Comparison of ENCODE assay signal across 8 cellular contexts in genomic region chr12:69290545-69291277, GRCh38. TPM values are rescaled to one million over a fixed set of nuclear protein-coding genes. Genes with fewer than 3 reads are reported as not detected.
DNase-seq lines count a peak whose midpoint lies in the region; ATAC-seq and TF ChIP-seq lines count a peak whose summit lies in the region.

No MANE protein-coding gene starts in this region.

- in situ Hi-C loops in mammary epithelial cell (cut with MboI; ENCODE audit: low sequenced_read_pairs in 2 of 2): no loop called here

- no peak overlapping the region for H3K9ac ChIP-seq in mammary epithelial cell (ENCODE audit: insufficient read depth, low read length)

- 24% methylated on average over 9 of the region's 9 CpGs for WGBS in mammary epithelial cell (ENCODE audit: low coverage, missing lambda C conversion rate)

- H3K4me1 ChIP-seq in mammary epithelial cell (ENCODE audit: insufficient read depth, low read length): no peaks in the 10 kb centered on the region

- TF ChIP-seq CTCF in VCaP (conservative IDR thresholded peaks at IDR 0.05) (peak; percentile 99), mammary epithelial cell (conservative IDR thresholded peaks at IDR 0.05 in 1 of 2, IDR thresholded peaks at IDR 0.05 in 1 of 2; ENCODE audit: extremely low read depth in 1 of 2, insufficient read depth in 1 of 2, low read depth in 1 of 2, low read length in 2 of 2) (peak; percentile 98 to 99)

- H3K79me2 ChIP-seq in mammary epithelial cell (ENCODE audit: insufficient read depth, low read length): no peaks in the 10 kb centered on the region

- peak; percentile 100 for ATAC-seq in GM19023 (IDR thresholded peaks at IDR 0.05; ENCODE audit: unreplicated experiment)
- ATAC-seq in HG03135 (IDR thresholded peaks at IDR 0.05; ENCODE audit: unreplicated experiment): peak; percentile 99

- BruUV-seq in mammary epithelial cell (replicated peaks; lab: Mats Ljungman, UMichigan): no TSS peak

- H3K27me3 ChIP-seq in mammary epithelial cell (ENCODE audit: insufficient read depth, low read length): peaks cover 1% of the 10 kb centered on the region

- H3K27ac ChIP-seq in VCaP (no peak overlapping the region), mammary epithelial cell (ENCODE audit: insufficient read depth, low read depth, low read length) (no peak overlapping the region)

- H3K4me2 ChIP-seq in mammary epithelial cell (ENCODE audit: insufficient read depth, low read depth, low read length): no peak overlapping the region

- no peaks in the 10 kb centered on the region for H4K20me1 ChIP-seq in mammary epithelial cell (ENCODE audit: insufficient read depth, low read length)

- no peaks in the 10 kb centered on the region for H3K36me3 ChIP-seq in mammary epithelial cell (ENCODE audit: insufficient read depth, low read length)

- H2AFZ ChIP-seq in mammary epithelial cell (ENCODE audit: low read depth, low read length): no peak overlapping the region

- H3K4me3 ChIP-seq in mammary epithelial cell (replicated peaks in 1 of 3; ENCODE audit: insufficient read depth in 1 of 3, low read depth in 2 of 3, low read length in 3 of 3): no peak overlapping the region

- peak; percentile 79 to 84 for DNase-seq in AML-193 (lab: John Stamatoyannopoulos, UW)
- peak; percentile 25 for DNase-seq in NCI-H2196 treated with DMSO at 0.1 percent for 48 hours (lab: John Stamatoyannopoulos, UW; ENCODE audit: unreplicated experiment)
- DNase-seq in mammary epithelial cell: peak; percentile 68
- peak; percentile 74 for DNase-seq in kidney tubule cell (ENCODE audit: low spot score)
- DNase-seq in stimulated activated CD4-positive, alpha-beta T cell treated with anti-CD3 and anti-CD28 coated beads, Interleukin-4, amount 100 ng/mL, for 1 hour: peak; percentile 77

- intact Hi-C loops in mammary epithelial cell (cut with micrococcal nuclease): loop anchor here (1.0 to 2.0 kb wide), 3 partner anchors 67 to 348 kb away; no protein-coding TSS in a partner anchor

- H3K9me3 ChIP-seq in mammary epithelial cell (replicated peaks; ENCODE audit: insufficient read depth, low read length): no peaks in the 10 kb centered on the region

- dilution Hi-C loops in mammary epithelial cell (cut with HindIII; ENCODE audit: low sequenced_read_pairs): no loop called here

- CTCF ChIA-PET in mammary epithelial cell (lab: Charles Lee; ENCODE audit: low non-redundant PET): no interaction called here

RNA-seq across cellular contexts. Expression of gene CPSF6, which starts 51.3 kb away (rescaled TPM):
- 10 to 100 TPM; 21.7 to 56.7 TPM for total RNA-seq in mammary epithelial cell
- 40.8 TPM for polyA plus RNA-seq in mammary epithelial cell
- 38.2 TPM for polyA minus RNA-seq in mammary epithelial cell

RNA-seq across cellular contexts. Expression of gene LYZ, which starts 57.5 kb away (rescaled TPM):
- not detected for total RNA-seq in mammary epithelial cell
- polyA plus RNA-seq in mammary epithelial cell: not detected
- polyA minus RNA-seq in mammary epithelial cell: not detected

Comparison
In these comparisons a context has a peak if more than half of its experiments do, and no peak if none do; other contexts are left out.
1. DNase-seq: peak in every context shown above with its lines; median percentile 82 in AML-193; 77 in stimulated activated CD4-positive, alpha-beta T cell treated with anti-CD3 and anti-CD28 coated beads, Interleukin-4, amount 100 ng/mL, for 1 hour; 74 in kidney tubule cell; 68 in mammary epithelial cell; 25 in NCI-H2196 treated with DMSO at 0.1 percent for 48 hours.